In the genomic region with DNA sequence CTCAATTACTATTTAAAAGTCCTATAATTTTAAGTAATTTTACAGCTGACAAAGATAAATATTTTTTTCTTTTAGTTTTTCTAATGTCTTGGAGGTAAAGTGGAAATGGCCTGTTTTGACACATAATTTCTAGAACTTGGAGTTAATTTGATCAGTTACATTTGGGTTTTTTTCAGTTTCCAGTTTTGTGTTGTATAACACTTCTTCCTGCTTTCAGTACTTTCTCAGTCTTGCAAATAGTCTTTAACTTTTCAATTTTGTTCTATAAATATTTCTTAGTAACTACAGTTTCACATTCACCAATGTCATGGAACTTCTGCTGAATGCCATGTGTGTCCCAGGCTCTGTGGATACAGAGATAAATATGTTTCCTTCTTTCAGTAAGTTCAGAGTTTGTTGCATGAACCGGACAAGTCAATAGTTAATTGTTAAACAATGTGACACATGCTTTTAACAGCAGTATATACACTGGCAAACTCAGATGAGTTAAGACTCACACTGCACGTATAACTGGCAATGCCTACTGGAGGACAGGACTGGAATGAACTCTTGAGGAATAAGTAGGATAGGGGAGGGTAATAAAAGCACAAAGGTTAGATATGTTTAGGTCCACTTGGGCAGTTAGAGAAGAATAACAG, we compare ENCODE assay signal across 13 cellular contexts. TPM values are rescaled to one million over a fixed set of nuclear protein-coding genes. Genes with fewer than 3 reads are reported as not detected.
A peak's percentile ranks its signal among the peaks of the same experiment; 100 is the strongest.
DNase-seq lines count a peak whose midpoint lies in the region; ATAC-seq, FAIRE-seq and TF ChIP-seq lines count a peak whose summit lies in the region.
"Had no signal": no experiment of that assay in that cellular context is flagged by ENCODE, and none has a peak within 500 bp of the region (broad histone marks: within the 10 kb centered on the region; RNA-seq: fewer than 3 reads in every experiment).

No MANE protein-coding gene starts in this region.

- H3K27me3 Mint-ChIP-seq in natural killer cell treated with Interleukin-12 subunit alpha and Interleukin-12 subunit beta and Interleukin-15 and Interleukin-18, amount 100 ng/mL, for 72 hours: no peaks in the 10 kb centered on the region
- no peaks in the 10 kb centered on the region for H3K27me3 Mint-ChIP-seq in natural killer cell (ENCODE audit: low read depth in 2 of 2)

- H3K27me3 ChIP-seq in GM12878 (replicated peaks in 1 of 2; ENCODE audit: control insufficient read depth in 2 of 2, insufficient read depth in 2 of 2, low read length in 1 of 2): no peaks in the 10 kb centered on the region

- H3K4me2 ChIP-seq in GM12878 (ENCODE audit: control insufficient read depth, insufficient read depth): peak overlapping the region; percentile 98

- TF ChIP-seq EP300 in GM12878 (IDR thresholded peaks at IDR 0.05; ENCODE audit: borderline replicate concordance in 1 of 2, control insufficient read depth in 1 of 2, low read depth in 2 of 2, low read length in 2 of 2): 0 out of 4 replicates have a peak, but pooled peaks of 1 of the 2 experiments have one; percentile 55

- TF ChIP-seq POLR2A in GM12878 (IDR thresholded peaks at IDR 0.05; ENCODE audit: low read depth, low read length): no peak

- peaks cover 96% of the 10 kb centered on the region for H3K79me2 ChIP-seq in GM12878 (ENCODE audit: control insufficient read depth, insufficient read depth, low read length)

- peaks cover 0 to 2% of the 10 kb centered on the region in 2 experiments; a peak in 1 of 4 replicates for H3K36me3 ChIP-seq in GM12878 (ENCODE audit: control insufficient read depth in 2 of 2, insufficient read depth in 2 of 2, low read length in 1 of 2)

- no peaks in the 10 kb centered on the region; the same call in 2 of the 3 replicates for H3K9me3 ChIP-seq in GM12878 (replicated peaks; ENCODE audit: control insufficient read depth, insufficient read depth, low read length)

- H3K9ac ChIP-seq in GM12878 (ENCODE audit: control insufficient read depth, insufficient read depth, low read length): no peak overlapping the region; the same call in 1 of the 2 replicates

- TSS peak; percentile 2 for BruUV-seq in GM12878 (replicated peaks; lab: Mats Ljungman, UMichigan)

- intact Hi-C loops in natural killer cell (cut with micrococcal nuclease): no loop called here
- intact Hi-C loops in GM12878 (cut with micrococcal nuclease; ENCODE audit: unreplicated experiment): loop anchor here (5.0 to 10.0 kb wide), 2 partner anchors 68 to 619 kb away; a partner anchor contains a TSS

- POLR2A ChIA-PET in GM12878 (lab: Charles Lee): no interaction called here
- POLR2A ChIA-PET in HEK293T (lab: Yijun Ruan, JAX): no interaction called here

- DNase-seq in natural killer cell treated with Interleukin-12 subunit alpha and Interleukin-12 subunit beta and Interleukin-15 and Interleukin-18, amount 100 ng/mL, for 72 hours (ENCODE audit: low spot score): no peak
- DNase-seq in natural killer cell (no peak), GM12878 (ENCODE audit: low read depth, low spot score) (no peak), iPS-NIHi11 (ENCODE audit: low spot score) (no peak), HEK293T (ENCODE audit: extremely low spot score) (no peak), NCI-H146 (lab: John Stamatoyannopoulos, UW) (no peak)
- DNase-seq: activated naive CD4-positive, alpha-beta T cell treated with Interleukin-2 at 50 U/mL for 16 hours; AML-193; endodermal cell; NCI-H774 had no signal

- H3K9me3 Mint-ChIP-seq in natural killer cell treated with Interleukin-12 subunit alpha and Interleukin-12 subunit beta and Interleukin-15 and Interleukin-18, amount 100 ng/mL, for 72 hours: no peaks in the 10 kb centered on the region
- H3K9me3 Mint-ChIP-seq in natural killer cell: no peaks in the 10 kb centered on the region
- H3K9me3 Mint-ChIP-seq: endodermal cell had no signal

- H3K4me3 ChIP-seq in GM12878: peak overlapping the region; percentile 51
- H3K4me3 ChIP-seq: K562 had no signal

- peak overlapping the region; percentile 65 for H3K4me3 Mint-ChIP-seq in natural killer cell treated with Interleukin-12 subunit alpha and Interleukin-12 subunit beta and Interleukin-15 and Interleukin-18, amount 100 ng/mL, for 72 hours
- no peak overlapping the region for H3K4me3 Mint-ChIP-seq in natural killer cell
- H3K4me3 Mint-ChIP-seq: endodermal cell had no signal

- in situ Hi-C loops in GM12878 (cut with MboI): no loop called here

- peaks cover 28 to 36% of the 10 kb centered on the region in 2 donors for H3K4me1 Mint-ChIP-seq in natural killer cell treated with Interleukin-12 subunit alpha and Interleukin-12 subunit beta and Interleukin-15 and Interleukin-18, amount 100 ng/mL, for 72 hours (ENCODE audit: low read depth in 2 of 2)
- peaks cover 39 to 50% of the 10 kb centered on the region in 2 donors for H3K4me1 Mint-ChIP-seq in natural killer cell
- H3K4me1 Mint-ChIP-seq: endodermal cell had no signal

- peaks cover 29% of the 10 kb centered on the region for H3K4me1 ChIP-seq in GM12878 (ENCODE audit: control insufficient read depth, insufficient read depth, low read length)

- H3K27ac ChIP-seq in GM12878 (ENCODE audit: control insufficient read depth, insufficient read depth): peak overlapping the region; percentile 64

- TF ChIP-seq RAD21 in GM12878 (IDR thresholded peaks at IDR 0.05; ENCODE audit: insufficient read depth, low read depth, low read length): no peak

- peak overlapping the region in 1 of 2 donors; percentile 56 for H3K27ac Mint-ChIP-seq in natural killer cell treated with Interleukin-12 subunit alpha and Interleukin-12 subunit beta and Interleukin-15 and Interleukin-18, amount 100 ng/mL, for 72 hours
- peak overlapping the region in 1 of 2 donors; percentile 8 for H3K27ac Mint-ChIP-seq in natural killer cell
- H3K27ac Mint-ChIP-seq: endodermal cell had no signal

- SMC1A ChIA-PET in GM12878 (lab: Charles Lee; ENCODE audit: uncharacterized antibody, unreplicated experiment): interaction anchor here (0.8 to 1.8 kb wide), 6 partner anchors 9 to 121 kb away, joined by 3 to 4 read pairs (median 3); no protein-coding TSS in a partner anchor

- TF ChIP-seq CTCF in natural killer cell (IDR thresholded peaks at IDR 0.05): no peak
- TF ChIP-seq CTCF in GM12878 (IDR thresholded peaks at IDR 0.05 in 2 of 3, conservative IDR thresholded peaks at IDR 0.05 in 1 of 3; ENCODE audit: control insufficient read depth in 2 of 3, extremely low read depth in 1 of 3, insufficient read depth in 1 of 3, low read depth in 3 of 3, low read length in 3 of 3): no peak

- WGBS in GM12878 (ENCODE audit: insufficient coverage, insufficient replicate concordance, low lambda C conversion rate, missing lambda C conversion rate): 9% methylated on average over 2 of the region's 2 CpGs

- H3K36me3 Mint-ChIP-seq in natural killer cell treated with Interleukin-12 subunit alpha and Interleukin-12 subunit beta and Interleukin-15 and Interleukin-18, amount 100 ng/mL, for 72 hours: peaks cover 6% of the 10 kb centered on the region
- no peaks in the 10 kb centered on the region for H3K36me3 Mint-ChIP-seq in natural killer cell

- H2AFZ ChIP-seq in GM12878 (ENCODE audit: control insufficient read depth, low read depth, low read length): no peak overlapping the region

- peak; percentile 78 for FAIRE-seq in GM12878 (lab: Jason Lieb, UNC)
- FAIRE-seq: K562 had no signal

- RAD21 ChIA-PET in GM12878 (lab: Charles Lee; ENCODE audit: unreplicated experiment): interaction anchor here (1.2 to 1.9 kb wide), 2 partner anchors 30 to 120 kb away, joined by 4 to 8 read pairs; no protein-coding TSS in a partner anchor

- H4K20me1 ChIP-seq in GM12878 (ENCODE audit: control insufficient read depth, insufficient read depth): no peaks in the 10 kb centered on the region; the same call in 1 of the 2 replicates

- CTCF ChIA-PET in GM12878 (lab: Yijun Ruan, JAX) (interaction anchor here (0.8 kb wide), 2 partner anchors 69 to 120 kb away, joined by 3 read pairs; no protein-coding TSS in a partner anchor), HEK293T (lab: Yijun Ruan, JAX) (no interaction called here)

- ATAC-seq in natural killer cell treated with Interleukin-12 subunit alpha and Interleukin-12 subunit beta and Interleukin-15 and Interleukin-18, amount 100 ng/mL, for 72 hours: no peak
- ATAC-seq in natural killer cell: no peak
- peak; percentile 16 for ATAC-seq in HG03469 (IDR thresholded peaks at IDR 0.05; ENCODE audit: unreplicated experiment)
- peak; percentile 19 for ATAC-seq in GM12878
- no peak for ATAC-seq in GM21515 (IDR thresholded peaks at IDR 0.05; ENCODE audit: unreplicated experiment)
- ATAC-seq: K562 had no signal

RNA-seq across cellular contexts. Expression of a gene that starts 4.6 kb away (rescaled TPM):
- total RNA-seq in natural killer cell treated with Interleukin-12 subunit alpha and Interleukin-12 subunit beta and Interleukin-15 and Interleukin-18, amount 100 ng/mL, for 72 hours: 10 to 100 TPM; 56.4 to 76.5 TPM
- total RNA-seq in natural killer cell (10 to 100 TPM; 81.8 to 87.6 (median 85.7) TPM), GM12878 (2014; rRNA removed) (42.6 and 45.6 TPM in 2 replicates), GM12878 (2014; rRNA removed; fragmentation: Illumina TruSeq; extraction: Trizol) (42.7 and 43.9 TPM in 2 replicates), GM12878 (2021) (50.7 and 55.1 TPM in 2 replicates)
- 83.0 and 89.3 TPM in 2 replicates for total RNA-seq in GM12878 (2013; cell fraction: nucleolus; rRNA removed)
- 24.6 TPM for polyA plus RNA-seq in GM12878 (2011; ENCODE audit: low read depth)
- polyA plus RNA-seq in GM12878 (2011; rRNA removed) (34.2 and 51.1 TPM in 2 replicates), GM12878 (2014; fragmentation: Illumina TruSeq; extraction: Trizol) (50.5 and 60.6 TPM in 2 replicates), GM12878 (2014; fragmentation: Nextera tagmentation; extraction: Ambion mirVana) (10 to 100 TPM; 30.2 to 36.2 TPM), GM12878 (2014; rRNA removed) (20.8 and 24.8 TPM in 2 replicates), GM12878 (2016; fragmentation: Nextera tagmentation; extraction: Ambion mirVana) (10 to 100 TPM; 64.9 to 65.3 TPM)
- polyA plus RNA-seq in GM12878 (2011; cell fraction: cytosol; rRNA removed): 12.6 and 16.9 TPM in 2 replicates
- 9.5 and 10.9 TPM in 2 replicates for polyA plus RNA-seq in GM12878 (2011; cell fraction: nucleus; rRNA removed)
- 35.2 and 38.3 TPM in 2 replicates for polyA plus RNA-seq in GM12878 (2012)
- polyA minus RNA-seq in GM12878 (2011; rRNA and poly(A)+ RNA removed): 40.1 and 55.3 TPM in 2 replicates
- polyA minus RNA-seq in GM12878 (2011; cell fraction: cytosol; rRNA and poly(A)+ RNA removed): 23.3 and 29.0 TPM in 2 replicates
- 30.6 and 58.7 TPM in 2 replicates for polyA minus RNA-seq in GM12878 (2011; cell fraction: nucleus; rRNA and poly(A)+ RNA removed)

RNA-seq across cellular contexts. Expression of a gene that starts 5.0 kb away (rescaled TPM):
- total RNA-seq in natural killer cell treated with Interleukin-12 subunit alpha and Interleukin-12 subunit beta and Interleukin-15 and Interleukin-18, amount 100 ng/mL, for 72 hours: 10 to 100 TPM; 29.0 to 33.2 TPM
- 10 to 100 TPM; 27.2 to 58.6 (median 27.7) TPM for total RNA-seq in natural killer cell
- 53.8 and 60.1 TPM in 2 replicates for total RNA-seq in GM12878 (2013; cell fraction: nucleolus; rRNA removed)
- total RNA-seq in GM12878 (2014; rRNA removed): 13.8 and 19.2 TPM in 2 replicates
- 25.1 and 26.1 TPM in 2 replicates for total RNA-seq in GM12878 (2014; rRNA removed; fragmentation: Illumina TruSeq; extraction: Trizol)
- total RNA-seq in GM12878 (2021): 16.4 and 19.1 TPM in 2 replicates
- polyA plus RNA-seq in GM12878 (2011; ENCODE audit: low read depth): 8.1 TPM
- 34.3 and 67.2 TPM in 2 replicates for polyA plus RNA-seq in GM12878 (2011; rRNA removed)
- 10.1 and 11.6 TPM in 2 replicates for polyA plus RNA-seq in GM12878 (2011; cell fraction: cytosol; rRNA removed)
- polyA plus RNA-seq in GM12878 (2011; cell fraction: nucleus; rRNA removed): 25.2 and 26.0 TPM in 2 replicates
- 23.8 and 25.3 TPM in 2 replicates for polyA plus RNA-seq in GM12878 (2012)
- polyA plus RNA-seq in GM12878 (2014; fragmentation: Illumina TruSeq; extraction: Trizol): 31.9 and 32.6 TPM in 2 replicates
- polyA plus RNA-seq in GM12878 (2014; fragmentation: Nextera tagmentation; extraction: Ambion mirVana): 10 to 100 TPM; 34.7 to 40.8 TPM
- 12.6 and 24.5 TPM in 2 replicates for polyA plus RNA-seq in GM12878 (2014; rRNA removed)
- 10 to 100 TPM; 30.7 to 33.8 TPM for polyA plus RNA-seq in GM12878 (2016; fragmentation: Nextera tagmentation; extraction: Ambion mirVana)
- polyA minus RNA-seq in GM12878 (2011; rRNA and poly(A)+ RNA removed): 13.2 and 17.4 TPM in 2 replicates
- 4.3 and 9.0 TPM in 2 replicates for polyA minus RNA-seq in GM12878 (2011; cell fraction: cytosol; rRNA and poly(A)+ RNA removed)
- polyA minus RNA-seq in GM12878 (2011; cell fraction: nucleus; rRNA and poly(A)+ RNA removed): 17.3 and 23.0 TPM in 2 replicates

RNA-seq across cellular contexts. Expression of a gene that starts 52.2 kb away (rescaled TPM):
- total RNA-seq in natural killer cell treated with Interleukin-12 subunit alpha and Interleukin-12 subunit beta and Interleukin-15 and Interleukin-18, amount 100 ng/mL, for 72 hours: 10 to 100 TPM; 36.7 to 48.6 TPM
- total RNA-seq in natural killer cell (100 to 1,000 TPM; 199 to 241 (median 222) TPM), GM12878 (2014; rRNA removed) (106 and 108 TPM in 2 replicates), GM12878 (2014; rRNA removed; fragmentation: Illumina TruSeq; extraction: Trizol) (168 and 179 TPM in 2 replicates), GM12878 (2021) (169 and 181 TPM in 2 replicates)
- 343 and 354 TPM in 2 replicates for total RNA-seq in GM12878 (2013; cell fraction: nucleolus; rRNA removed)
- 158 TPM for polyA plus RNA-seq in GM12878 (2011; ENCODE audit: low read depth)
- polyA plus RNA-seq in GM12878 (2011; rRNA removed) (189 and 280 TPM in 2 replicates), GM12878 (2014; fragmentation: Illumina TruSeq; extraction: Trizol) (219 and 380 TPM in 2 replicates), GM12878 (2014; fragmentation: Nextera tagmentation; extraction: Ambion mirVana) (100 to 1,000 TPM; 101 to 138 TPM), GM12878 (2014; rRNA removed) (155 and 174 TPM in 2 replicates), GM12878 (2016; fragmentation: Nextera tagmentation; extraction: Ambion mirVana) (100 to 1,000 TPM; 341 to 372 TPM)
- 33.8 and 38.8 TPM in 2 replicates for polyA plus RNA-seq in GM12878 (2011; cell fraction: cytosol; rRNA removed)
- polyA plus RNA-seq in GM12878 (2011; cell fraction: nucleus; rRNA removed): 93.5 and 111 TPM in 2 replicates
- 313 and 387 TPM in 2 replicates for polyA plus RNA-seq in GM12878 (2012)
- polyA minus RNA-seq in GM12878 (2011; rRNA and poly(A)+ RNA removed): 37.1 and 72.9 TPM in 2 replicates
- 31.5 and 42.2 TPM in 2 replicates for polyA minus RNA-seq in GM12878 (2011; cell fraction: cytosol; rRNA and poly(A)+ RNA removed)
- polyA minus RNA-seq in GM12878 (2011; cell fraction: nucleus; rRNA and poly(A)+ RNA removed): 57.9 and 72.6 TPM in 2 replicates

Comparison
In these comparisons a context has a peak if more than half of its experiments do, and no peak if none do; other contexts are left out.
1. ATAC-seq: peak in HG03469 (single experiment) and GM12878 (single experiment); none in natural killer cell treated with Interleukin-12 subunit alpha and Interleukin-12 subunit beta and Interleukin-15 and Interleukin-18, amount 100 ng/mL, for 72 hours (0 of 2), natural killer cell (0 of 3) and GM21515 (single experiment).